ENCODE assay signal across 19 cellular contexts in genomic region chr14:43692706-43693105, GRCh38.
A peak's percentile ranks its signal among the peaks of the same experiment; 100 is the strongest.
DNase-seq lines count a peak whose midpoint lies in the region; ATAC-seq and TF ChIP-seq lines count a peak whose summit lies in the region.
"Had no signal": no experiment of that assay in that cellular context is flagged by ENCODE, and none has a peak within 500 bp of the region (broad histone marks: within the 10 kb centered on the region; RNA-seq: fewer than 3 reads in every experiment).

No MANE protein-coding gene starts in this region.

- H3K9me2 ChIP-seq in MM.1S (replicated peaks; ENCODE audit: insufficient read depth, low read length), result no peaks in the 10 kb centered on the region

- H3K9me3 ChIP-seq in MM.1S (replicated peaks; ENCODE audit: insufficient read depth, low read length) (no peaks in the 10 kb centered on the region), mesenchymal stem cell (ENCODE audit: control insufficient read depth, low read length) (no peaks in the 10 kb centered on the region)
- H3K9me3 ChIP-seq: A549, BLaER1 had no signal

- H3K27me3 Mint-ChIP-seq in activated naive CD8-positive, alpha-beta T cell treated with anti-CD3 and anti-CD28 coated beads, Interleukin-2, amount 50 U/mL, for 24 hours, result no peaks in the 10 kb centered on the region
- H3K27me3 Mint-ChIP-seq: CD4-positive, alpha-beta memory T cell had no signal

- H2BK5ac ChIP-seq in mesenchymal stem cell (ENCODE audit: low read depth, low read length, poor library complexity, severe bottlenecking), result no peak overlapping the region

- H3K27ac Mint-ChIP-seq in activated naive CD8-positive, alpha-beta T cell treated with anti-CD3 and anti-CD28 coated beads, Interleukin-2, amount 50 U/mL, for 24 hours, result no peak overlapping the region
- H3K27ac Mint-ChIP-seq: CD14-positive monocyte; CD4-positive, alpha-beta memory T cell; GM23338 had no signal

- DNase-seq in ACHN (peak; percentile 4), MM.1S (peak; percentile 73), amniotic epithelial cell (ENCODE audit: low read depth) (peak; percentile 42), mesenchymal stem cell (peak; percentile 8), KBM-7 (no peak), G401 (ENCODE audit: low spot score) (no peak), NCI-H2081 treated with DMSO at 0.1 percent for 48 hours (lab: John Stamatoyannopoulos, UW) (no peak)
- DNase-seq in activated naive CD8-positive, alpha-beta T cell treated with anti-CD3 and anti-CD28 coated beads, Interleukin-2, amount 50 U/mL, for 24 hours, result no peak
- DNase-seq: CD4-positive, alpha-beta memory T cell; DMS79 treated with DMSO at 0.1 percent for 48 hours; HCEC 1CT; IMR-90 had no signal

- H3K36me3 ChIP-seq in MM.1S (replicated peaks; ENCODE audit: insufficient read depth, low read length), result no peaks in the 10 kb centered on the region
- H3K36me3 ChIP-seq in mesenchymal stem cell (ENCODE audit: control insufficient read depth in 1 of 2, insufficient read depth in 2 of 2, low read depth in 1 of 2, low read length in 2 of 2), result no peaks in the 10 kb centered on the region
- H3K36me3 ChIP-seq: BLaER1 had no signal

- TF ChIP-seq CTCF in MM.1S (IDR thresholded peaks at IDR 0.05; ENCODE audit: low read length), result no peak

- H3K9ac ChIP-seq in MM.1S (ENCODE audit: low read length), result no peak overlapping the region
- H3K9ac ChIP-seq in mesenchymal stem cell (ENCODE audit: low read length), result no peak overlapping the region
- H3K9ac ChIP-seq: BLaER1 had no signal

- no peak overlapping the region for H3K18ac ChIP-seq in mesenchymal stem cell (ENCODE audit: low read depth in 1 of 2, low read length in 2 of 2)

- H2AFZ ChIP-seq in MM.1S (ENCODE audit: low read length) (no peak overlapping the region), mesenchymal stem cell (ENCODE audit: low read depth, low read length) (no peak overlapping the region)
- H2AFZ ChIP-seq: GM23338 had no signal

- no peaks in the 10 kb centered on the region for H3K4me1 Mint-ChIP-seq in activated naive CD8-positive, alpha-beta T cell treated with anti-CD3 and anti-CD28 coated beads, Interleukin-2, amount 50 U/mL, for 24 hours
- H3K4me1 Mint-ChIP-seq: CD14-positive monocyte; CD4-positive, alpha-beta memory T cell; GM23338 had no signal

- WGBS in mesenchymal stem cell, result no CpG with 5 or more reads among the region's 1 CpG

- no peak overlapping the region for H4K91ac ChIP-seq in mesenchymal stem cell (ENCODE audit: low read length)

- H3K9me3 Mint-ChIP-seq in activated naive CD8-positive, alpha-beta T cell treated with anti-CD3 and anti-CD28 coated beads, Interleukin-2, amount 50 U/mL, for 24 hours, result peaks cover 14% of the 10 kb centered on the region

- H3K4me3 Mint-ChIP-seq in activated naive CD8-positive, alpha-beta T cell treated with anti-CD3 and anti-CD28 coated beads, Interleukin-2, amount 50 U/mL, for 24 hours, result no peak overlapping the region
- H3K4me3 Mint-ChIP-seq: CD14-positive monocyte, GM23338 had no signal

- no peaks in the 10 kb centered on the region for H3F3A ChIP-seq in MM.1S (ENCODE audit: insufficient read depth, low read length)

- H3K4me2 ChIP-seq in MM.1S (ENCODE audit: low read depth, low read length) (no peak overlapping the region), mesenchymal stem cell (ENCODE audit: low read length, poor library complexity, severe bottlenecking) (no peak overlapping the region)
- H3K4me2 ChIP-seq: A549, BLaER1, GM23338 had no signal

- H3K27me3 ChIP-seq in MM.1S (replicated peaks; ENCODE audit: insufficient read depth, low read length) (no peaks in the 10 kb centered on the region), mesenchymal stem cell (ENCODE audit: control insufficient read depth in 1 of 2, insufficient read depth in 1 of 2, low read length in 2 of 2) (no peaks in the 10 kb centered on the region)
- H3K27me3 ChIP-seq: BLaER1 had no signal

- H2BK120ac ChIP-seq in mesenchymal stem cell (ENCODE audit: low read depth, low read length), result no peak overlapping the region

- no peaks in the 10 kb centered on the region for H3K79me1 ChIP-seq in mesenchymal stem cell (replicated peaks; ENCODE audit: low read length, poor library complexity, severe bottlenecking)

- peaks cover 11% of the 10 kb centered on the region; the same call in 1 of the 2 replicates for H3K4me1 ChIP-seq in MM.1S (ENCODE audit: low read length)
- H3K4me1 ChIP-seq in mesenchymal stem cell (ENCODE audit: control insufficient read depth, insufficient read depth, low read depth, low read length), result no peaks in the 10 kb centered on the region
- H3K4me1 ChIP-seq: A549, BLaER1 had no signal

- H3K36me3 Mint-ChIP-seq in activated naive CD8-positive, alpha-beta T cell treated with anti-CD3 and anti-CD28 coated beads, Interleukin-2, amount 50 U/mL, for 24 hours (ENCODE audit: low read depth), result no peaks in the 10 kb centered on the region
- H3K36me3 Mint-ChIP-seq: CD14-positive monocyte; CD4-positive, alpha-beta memory T cell had no signal

- H2AK5ac ChIP-seq in mesenchymal stem cell (ENCODE audit: low read length, severe bottlenecking), result no peak overlapping the region

- no peak overlapping the region for H3K27ac ChIP-seq in MM.1S (ENCODE audit: low read length)
- no peak overlapping the region for H3K27ac ChIP-seq in mesenchymal stem cell (ENCODE audit: low read length, poor library complexity, severe bottlenecking)
- H3K27ac ChIP-seq: 22Rv1, A549, BLaER1, HL-60 had no signal

- in situ Hi-C loops in ACHN (cut with HindIII; ENCODE audit: low pct_ligation_motif_present, low pct_unique_long_range_greater_than_20kb, low sequenced_read_pairs), result no loop called here
- in situ Hi-C loops in KBM-7 (cut with MboI; ENCODE audit: low pct_unique_long_range_greater_than_20kb, low sequenced_read_pairs), result no loop called here
- in situ Hi-C loops in G401 (cut with HindIII; ENCODE audit: low sequenced_read_pairs), result no loop called here

- H3K4me3 ChIP-seq in MM.1S (ENCODE audit: low read length) (no peak overlapping the region), mesenchymal stem cell (ENCODE audit: insufficient read depth in 1 of 2, low read depth in 1 of 2, low read length in 2 of 2) (no peak overlapping the region)
- H3K4me3 ChIP-seq: A549, BLaER1, GM12878, GM23338 had no signal

- H2BK15ac ChIP-seq in mesenchymal stem cell (ENCODE audit: low read depth, poor library complexity, severe bottlenecking), result no peak overlapping the region

- no peak overlapping the region for H4K8ac ChIP-seq in mesenchymal stem cell (ENCODE audit: low read length)

- H3K79me2 ChIP-seq in MM.1S (ENCODE audit: low read length), result no peaks in the 10 kb centered on the region

- H4K20me1 ChIP-seq in MM.1S (ENCODE audit: insufficient read depth, low read length), result no peaks in the 10 kb centered on the region
- H4K20me1 ChIP-seq: BLaER1 had no signal

- no peak for ATAC-seq in activated naive CD8-positive, alpha-beta T cell treated with anti-CD3 and anti-CD28 coated beads, Interleukin-2, amount 50 U/mL, for 24 hours
- ATAC-seq: A549, GM12878, GM23338 had no signal

- H3K4ac ChIP-seq in mesenchymal stem cell (ENCODE audit: low read depth in 1 of 2, low read length in 2 of 2), result no peak overlapping the region

- no peak overlapping the region for H3K23ac ChIP-seq in mesenchymal stem cell (ENCODE audit: low read length in 2 of 2)

- H2BK12ac ChIP-seq in mesenchymal stem cell (ENCODE audit: low read length in 2 of 2), result no peak overlapping the region

- no peak overlapping the region for H3K14ac ChIP-seq in mesenchymal stem cell (ENCODE audit: low read length in 2 of 2)

Comparison
In these comparisons a context has a peak if more than half of its experiments do, and no peak if none do; other contexts are left out.
1. DNase-seq: peak in ACHN (single experiment), MM.1S (single experiment), amniotic epithelial cell (single experiment) and mesenchymal stem cell (single experiment); none in KBM-7 (single experiment), G401 (single experiment), activated naive CD8-positive, alpha-beta T cell treated with anti-CD3 and anti-CD28 coated beads, Interleukin-2, amount 50 U/mL, for 24 hours (single experiment) and NCI-H2081 treated with DMSO at 0.1 percent for 48 hours (single experiment).